Comparison of ENCODE assay signal across 8 cellular contexts in the genomic region with DNA sequence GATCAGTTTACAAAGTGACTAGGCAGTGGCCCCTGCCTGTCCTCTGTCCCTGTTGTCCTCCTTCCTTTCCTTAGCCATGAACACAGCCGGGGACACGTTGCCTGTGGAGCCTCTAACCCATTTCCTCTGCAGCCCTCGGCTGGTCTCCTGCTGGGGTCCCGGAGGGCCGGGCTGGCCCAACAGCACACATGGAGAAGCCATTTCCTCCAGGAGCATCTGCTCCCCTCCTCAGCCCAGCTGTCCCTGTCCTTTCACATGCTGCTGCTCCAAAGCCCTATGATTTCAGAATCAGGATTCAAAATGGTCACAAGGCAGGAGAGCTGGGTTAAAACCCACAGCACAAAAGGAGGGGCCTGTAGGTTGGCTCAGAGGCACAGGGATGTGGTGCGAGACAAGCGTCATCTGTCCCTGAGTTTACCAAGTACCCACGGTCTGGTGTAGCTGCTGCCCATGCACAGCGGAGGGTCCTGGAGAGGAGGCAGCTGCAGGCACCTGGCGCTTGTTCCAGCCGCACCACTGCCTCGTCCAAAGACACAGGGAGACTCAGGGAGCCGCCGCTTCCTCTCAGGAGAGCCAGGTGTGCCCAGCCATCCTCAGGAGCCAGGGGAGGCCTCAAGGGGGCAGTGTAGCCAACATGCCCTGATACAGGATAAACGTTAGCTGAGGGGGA. TPM values are rescaled to one million over a fixed set of nuclear protein-coding genes. Genes with fewer than 3 reads are reported as not detected.
DNase-seq lines count a peak whose midpoint lies in the region; ATAC-seq and TF ChIP-seq lines count a peak whose summit lies in the region.

No MANE protein-coding gene starts in this region.

- peak; percentile 25 for TF ChIP-seq CTCF in HL-60 (IDR thresholded peaks at IDR 0.05; ENCODE audit: insufficient read depth, low read length)
- TF ChIP-seq CTCF in OCI-LY3 (IDR thresholded peaks at IDR 0.05; ENCODE audit: low read depth, low read length) = peak; percentile 80
- TF ChIP-seq CTCF in gastrocnemius medialis (IDR thresholded peaks at IDR 0.05 in 4 of 5, conservative IDR thresholded peaks at IDR 0.05 in 1 of 5) = peak in 4 of 5 experiments; percentile 28 to 76 (median 63)

- no peaks in the 10 kb centered on the region for H3K9me3 ChIP-seq in OCI-LY3 (ENCODE audit: insufficient read depth, low read length)
- H3K9me3 ChIP-seq in gastrocnemius medialis = no peaks in the 10 kb centered on the region

- H3K27me3 ChIP-seq in HL-60 (ENCODE audit: insufficient read depth, poor library complexity, severe bottlenecking) (no peaks in the 10 kb centered on the region), OCI-LY3 (ENCODE audit: low read depth, low read length) (no peaks in the 10 kb centered on the region), gastrocnemius medialis (no peaks in the 10 kb centered on the region)

- H3K4me3 ChIP-seq in HL-60 (replicated peaks; ENCODE audit: insufficient read depth, low read length) (no peak overlapping the region), OCI-LY3 (ENCODE audit: low read length) (peak overlapping the region; percentile 22; the same call in 1 of the 2 replicates), gastrocnemius medialis (peak overlapping the region in 1 of 4 donors; percentile 10)

- H3K4me2 ChIP-seq in OCI-LY3 (ENCODE audit: low read length) = peak overlapping the region; percentile 44

- no peaks in the 10 kb centered on the region for H3K79me2 ChIP-seq in OCI-LY3 (ENCODE audit: low read length)

- in situ Hi-C loops in gastrocnemius medialis (cut with MboI; ENCODE audit: low sequenced_read_pairs in 4 of 4) = no loop called here

- H3K36me3 ChIP-seq in OCI-LY3 (replicated peaks; ENCODE audit: low read depth, low read length) (no peaks in the 10 kb centered on the region), gastrocnemius medialis (no peaks in the 10 kb centered on the region)

- ATAC-seq in gastrocnemius medialis (peak; percentile 25 to 62), GM18519 (IDR thresholded peaks at IDR 0.05; ENCODE audit: low FRiP score, unreplicated experiment) (no peak), GM19035 (IDR thresholded peaks at IDR 0.05; ENCODE audit: unreplicated experiment) (no peak)

- intact Hi-C loops in cardiac septum (cut with DNase I) (loop anchor here (5.0 kb wide), 3 partner anchors 121 to 251 kb away; partner anchors contain the start of gene CDON), gastrocnemius medialis (cut with DNase I; ENCODE audit: low total_unique reads) (loop anchor here (1.0 kb wide), 2 partner anchors 175 to 253 kb away; no protein-coding TSS in a partner anchor)

- H4K20me1 ChIP-seq in OCI-LY3 (ENCODE audit: insufficient read depth, low read length) = no peaks in the 10 kb centered on the region

- no peak overlapping the region for H3K9ac ChIP-seq in OCI-LY3 (ENCODE audit: low read length)

- peak overlapping the region; percentile 39; the same call in 1 of the 2 replicates for H2AFZ ChIP-seq in OCI-LY3 (ENCODE audit: low read depth, low read length)

- DNase-seq in DMS79 treated with DMSO at 0.1 percent for 48 hours (lab: John Stamatoyannopoulos, UW) (peak; percentile 97), HL-60 (ENCODE audit: low read depth in 1 of 2, low spot score in 1 of 2) (no peak), cardiac septum (ENCODE audit: low spot score) (peak; percentile 71), gastrocnemius medialis (peak in 1 of 2 donors; percentile 26)
- peak; percentile 8 for DNase-seq in activated effector memory CD4-positive, alpha-beta T cell treated with Interleukin-2 at 50 U/mL for 16 hours

- no peaks in the 10 kb centered on the region for H3K4me1 ChIP-seq in OCI-LY3 (ENCODE audit: low read length)
- H3K4me1 ChIP-seq in gastrocnemius medialis = peaks cover 0 to 6% of the 10 kb centered on the region in 2 donors

- TF ChIP-seq POLR2A in gastrocnemius medialis (IDR thresholded peaks at IDR 0.05) = no peak

- H3K27ac ChIP-seq in HL-60 (replicated peaks) = no peak overlapping the region
- H3K27ac ChIP-seq in OCI-LY3 (ENCODE audit: low read length) = no peak overlapping the region
- H3K27ac ChIP-seq in gastrocnemius medialis = peak overlapping the region in 2 of 4 donors; percentile 26 to 54

RNA-seq across cellular contexts. Expression of gene VSIG10L2, which starts 4.1 kb away (rescaled TPM):
- total RNA-seq in cardiac septum (not detected), gastrocnemius medialis (under 1 TPM in 1 of 4 donors, not detected in 3; 0.10 TPM)

RNA-seq across cellular contexts. Expression of gene DDX25, which starts 37.4 kb away (rescaled TPM):
- not detected for total RNA-seq in cardiac septum
- total RNA-seq in gastrocnemius medialis = not detected

RNA-seq across cellular contexts. Expression of gene PUS3, which starts 38.7 kb away (rescaled TPM):
- total RNA-seq in cardiac septum = 7.1 TPM
- total RNA-seq in gastrocnemius medialis = 10 to 100 TPM in 3 of 4 donors, 1 to 10 TPM in 1; 7.0 to 13.5 (median 11.7) TPM

RNA-seq across cellular contexts. Expression of gene HYLS1, which starts 54.3 kb away (rescaled TPM):
- total RNA-seq in cardiac septum (2.3 TPM), gastrocnemius medialis (1 to 10 TPM in 3 of 4 donors, under 1 TPM in 1; 0.56 to 3.9 (median 1.9) TPM)

Comparison
In these comparisons a context has a peak if more than half of its experiments do, and no peak if none do; other contexts are left out.
1. DNase-seq: peak in DMS79 treated with DMSO at 0.1 percent for 48 hours (single experiment), activated effector memory CD4-positive, alpha-beta T cell treated with Interleukin-2 at 50 U/mL for 16 hours (single experiment) and cardiac septum (single experiment); none in HL-60 (0 of 2).
2. CTCF ChIP-seq: peak in every context shown above with its lines; median percentile 80 in OCI-LY3; 63 in gastrocnemius medialis; 25 in HL-60.
3. ATAC-seq: peak in gastrocnemius medialis (2 of 2); none in GM18519 (single experiment) and GM19035 (single experiment).